ENCODE assay signal across 8 cellular contexts in genomic region chr1:10387611-10388386, GRCh38. TPM values are rescaled to one million over a fixed set of nuclear protein-coding genes. Genes with fewer than 3 reads are reported as not detected.
DNase-seq lines count a peak whose midpoint lies in the region; ATAC-seq and TF ChIP-seq lines count a peak whose summit lies in the region.

No MANE protein-coding gene starts in this region.

- H3K9me3 ChIP-seq in HUES64 (ENCODE audit: insufficient read depth, low read depth, low read length) (no peaks in the 10 kb centered on the region), adipocyte (ENCODE audit: control insufficient read depth, low read length) (no peaks in the 10 kb centered on the region), right cardiac atrium (ENCODE audit: control insufficient read depth, low read length) (no peaks in the 10 kb centered on the region)

- H3K27me3 ChIP-seq in HUES64 (ENCODE audit: insufficient read depth, low read length) = no peaks in the 10 kb centered on the region
- H3K27me3 ChIP-seq in adipocyte (replicated peaks; ENCODE audit: control insufficient read depth, insufficient read depth, low read length) = no peaks in the 10 kb centered on the region
- no peaks in the 10 kb centered on the region for H3K27me3 ChIP-seq in right cardiac atrium (ENCODE audit: control insufficient read depth, insufficient read depth)

- H3K9ac ChIP-seq in HUES64 (ENCODE audit: low read depth, low read length) = peak overlapping the region; percentile 46; the same call in 1 of the 2 replicates
- peak overlapping the region; percentile 81 for H3K9ac ChIP-seq in adipocyte (ENCODE audit: low read length)

- peaks cover 14% of the 10 kb centered on the region for H3K4me1 ChIP-seq in HUES64 (ENCODE audit: insufficient read depth, low read length)
- peaks cover 38% of the 10 kb centered on the region for H3K4me1 ChIP-seq in adipocyte (ENCODE audit: control insufficient read depth, insufficient read depth, low read length)
- H3K4me1 ChIP-seq in right cardiac atrium (ENCODE audit: control insufficient read depth, insufficient read depth, low read length) = peaks cover 3% of the 10 kb centered on the region

- TF ChIP-seq CTCF in AG09319 (IDR thresholded peaks at IDR 0.05; ENCODE audit: low read depth, low read length) = peak; percentile 14; the same call in 1 of the 2 replicates

- H3K27ac ChIP-seq in HUES64 (ENCODE audit: low read depth, low read length) (peak overlapping the region; percentile 47), right cardiac atrium (ENCODE audit: low read length) (peak overlapping the region; percentile 61)

- 78% methylated on average over 3 of the region's 4 CpGs for WGBS in HUES64
- WGBS in right cardiac atrium = 26% methylated on average over 4 of the region's 4 CpGs

- peak; percentile 42 for DNase-seq in AG09319 (ENCODE audit: extremely low read depth, low read depth)
- DNase-seq in adipocyte (ENCODE audit: low read depth) = peak; percentile 79
- peak; percentile 64 to 83 (median 68) for DNase-seq in right cardiac atrium
- peak; percentile 67 for DNase-seq in skeletal muscle cell (ENCODE audit: low read depth)
- DNase-seq in activated CD8-positive, alpha-beta memory T cell treated with anti-CD3 and anti-CD28 coated beads for 24 hours = no peak
- DNase-seq in activated T-cell treated with anti-CD3 and anti-CD28 coated beads for 4 hours = no peak
- no peak for DNase-seq in stimulated activated CD4-positive, alpha-beta T cell treated with anti-CD3 and anti-CD28 coated beads, Interleukin-2, amount 100 ng/mL, for 24 hours

- intact Hi-C loops in right cardiac atrium (cut with DNase I) = no loop called here

- ATAC-seq in right cardiac atrium = peak; percentile 80 to 93

- H3K36me3 ChIP-seq in HUES64 (ENCODE audit: insufficient read depth, low read length) (0 out of 2 replicates have a peak, but pooled peaks cover 4% of the 10 kb centered on the region), adipocyte (ENCODE audit: control insufficient read depth, insufficient read depth, low read length, severe bottlenecking) (peaks cover 6% of the 10 kb centered on the region)

- H3K4me3 ChIP-seq in HUES64 (ENCODE audit: low read length) = no peak overlapping the region
- H3K4me3 ChIP-seq in adipocyte (ENCODE audit: low read length) = peak overlapping the region; percentile 74
- H3K4me3 ChIP-seq in right cardiac atrium (ENCODE audit: low read length) = no peak overlapping the region
- peak overlapping the region; percentile 28 for H3K4me3 ChIP-seq in skeletal muscle cell (ENCODE audit: low read depth, low read length)

RNA-seq across cellular contexts. Expression of gene PGD, which starts 11.1 kb away (rescaled TPM):
- 329 TPM for polyA plus RNA-seq in HUES64 (2013, experiment 1 of 2)
- 321 TPM for polyA plus RNA-seq in HUES64 (2013, experiment 2 of 2)
- 10 to 100 TPM; 30.8 to 38.8 (median 36.2) TPM for total RNA-seq in right cardiac atrium
- 25.8 TPM for polyA plus RNA-seq in right cardiac atrium

RNA-seq across cellular contexts. Expression of gene CENPS, which starts 42.4 kb away (rescaled TPM):
- polyA plus RNA-seq in HUES64 (2013, experiment 1 of 2) = 22.6 TPM
- polyA plus RNA-seq in HUES64 (2013, experiment 2 of 2) = 21.6 TPM
- total RNA-seq in right cardiac atrium = 1 to 10 TPM; 5.2 to 9.7 (median 7.7) TPM
- 9.2 TPM for polyA plus RNA-seq in right cardiac atrium

Comparison
In these comparisons a context has a peak if more than half of its experiments do, and no peak if none do; other contexts are left out.
1. DNase-seq: peak in AG09319 (single experiment), adipocyte (single experiment), right cardiac atrium (3 of 3) and skeletal muscle cell (single experiment); none in activated CD8-positive, alpha-beta memory T cell treated with anti-CD3 and anti-CD28 coated beads for 24 hours (single experiment), activated T-cell treated with anti-CD3 and anti-CD28 coated beads for 4 hours (single experiment) and stimulated activated CD4-positive, alpha-beta T cell treated with anti-CD3 and anti-CD28 coated beads, Interleukin-2, amount 100 ng/mL, for 24 hours (0 of 2).
2. H3K4me3 ChIP-seq: peak in adipocyte (single experiment) and skeletal muscle cell (single experiment); none in HUES64 (single experiment) and right cardiac atrium (single experiment).